ENCODE assay signal across 19 cellular contexts in the genomic region with DNA sequence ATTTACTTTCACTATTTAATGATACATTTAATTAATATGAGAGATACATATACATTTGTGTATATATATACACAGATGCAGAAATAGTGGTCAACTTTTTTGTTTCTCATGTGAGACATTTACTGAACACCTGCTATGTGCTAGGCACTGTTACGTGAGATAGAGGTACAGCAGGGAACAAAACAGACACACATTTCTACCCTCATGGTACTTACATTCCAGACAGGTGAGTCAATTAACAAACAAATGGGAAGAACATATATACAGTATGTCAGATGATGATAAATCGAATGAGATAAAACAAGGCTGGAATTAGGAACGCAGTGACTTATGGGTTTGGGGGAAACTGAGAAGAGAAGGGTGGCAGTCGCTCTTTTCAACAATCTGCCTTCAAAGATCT. TPM values are rescaled to one million over a fixed set of nuclear protein-coding genes. Genes with fewer than 3 reads are reported as not detected.
DNase-seq lines count a peak whose midpoint lies in the region; ATAC-seq and TF ChIP-seq lines count a peak whose summit lies in the region.
"Had no signal": no experiment of that assay in that cellular context is flagged by ENCODE, and none has a peak within 500 bp of the region (broad histone marks: within the 10 kb centered on the region; RNA-seq: fewer than 3 reads in every experiment).

No MANE protein-coding gene starts in this region.

- intact Hi-C loops in Caco-2 (cut with micrococcal nuclease; ENCODE audit: unreplicated experiment): no loop called here
- intact Hi-C loops in colonic mucosa (cut with DNase I): no loop called here

- H3K4me3 ChIP-seq in Caco-2 (ENCODE audit: low read depth, low read length) (no peak overlapping the region), RWPE2 (ENCODE audit: severe bottlenecking) (no peak overlapping the region), colonic mucosa (no peak overlapping the region)

- H3K36me3 Mint-ChIP-seq in Caco-2 (ENCODE audit: insufficient read depth, unreplicated experiment): peaks cover 51% of the 10 kb centered on the region

- H3K27me3 ChIP-seq in Caco-2 (replicated peaks; ENCODE audit: control insufficient read depth, insufficient read depth, low read length) (no peaks in the 10 kb centered on the region), RWPE2 (ENCODE audit: insufficient read depth, poor library complexity, severe bottlenecking) (no peaks in the 10 kb centered on the region), colonic mucosa (no peaks in the 10 kb centered on the region)
- H3K27me3 ChIP-seq: BE2C had no signal

- H3K9me3 ChIP-seq in Caco-2 (no peaks in the 10 kb centered on the region), RWPE2 (ENCODE audit: severe bottlenecking) (peaks cover 3% of the 10 kb centered on the region), colonic mucosa (no peaks in the 10 kb centered on the region)
- H3K9me3 ChIP-seq: BE2C had no signal

- CTCF ChIA-PET in Caco-2 (lab: Charles Lee) (no interaction called here), GM10248 (lab: Yijun Ruan, JAX) (no interaction called here)

- H3K27ac Mint-ChIP-seq in Caco-2 (ENCODE audit: unreplicated experiment): peak overlapping the region; percentile 38

- no peaks in the 10 kb centered on the region for H3K27me3 Mint-ChIP-seq in Caco-2 (ENCODE audit: insufficient read depth, unreplicated experiment)
- H3K27me3 Mint-ChIP-seq: CD4-positive, alpha-beta memory T cell had no signal

- ATAC-seq in RWPE2 (ENCODE audit: low read depth): no peak

- POLR2A ChIA-PET in Caco-2 (lab: Charles Lee): no interaction called here
- POLR2A ChIA-PET in GM10248 (lab: Yijun Ruan, JAX): no interaction called here

- H3K4me1 Mint-ChIP-seq in Caco-2 (ENCODE audit: low read depth, unreplicated experiment): peaks cover 5% of the 10 kb centered on the region

- TF ChIP-seq CTCF in Caco-2 (IDR thresholded peaks at IDR 0.05; ENCODE audit: insufficient read depth in 1 of 2, low read depth in 1 of 2, low read length in 1 of 2, severe bottlenecking in 1 of 2, unreplicated experiment in 1 of 2): no peak
- no peak for TF ChIP-seq CTCF in RWPE2 (IDR thresholded peaks at IDR 0.05; ENCODE audit: poor library complexity, severe bottlenecking)
- no peak for TF ChIP-seq CTCF in GM10248 (IDR thresholded peaks at IDR 0.05; ENCODE audit: control extremely low read depth, extremely low read depth, low read depth, missing control alignments)
- TF ChIP-seq CTCF in colonic mucosa (IDR thresholded peaks at IDR 0.05): no peak

- no peak overlapping the region for H3K9ac ChIP-seq in colonic mucosa (ENCODE audit: low read depth in 2 of 2, low read length in 2 of 2)

- DNase-seq in Caco-2 (no peak), ELR (ENCODE audit: low read depth) (peak; percentile 55), RWPE2 (ENCODE audit: low spot score) (no peak), iris pigment epithelial cell (ENCODE audit: low read depth) (peak; percentile 37), GM10248 (ENCODE audit: extremely low spot score) (no peak), colonic mucosa (no peak), GM19238 (ENCODE audit: insufficient read length, low spot score) (no peak)
- DNase-seq: BE2C; CD4-positive, alpha-beta memory T cell; DMS79 treated with DMSO at 0.1 percent for 48 hours; GF-D8; Kasumi-1; NCI-H187 treated with DMSO at 0.1 percent for 48 hours; NCI-H345; NCI-H526 treated with DMSO at 0.1 percent for 48 hours; RPMI8226; SW 1271 had no signal

- H3K27ac ChIP-seq in RWPE2 (ENCODE audit: poor library complexity, severe bottlenecking): peak overlapping the region; percentile 76
- no peak overlapping the region for H3K27ac ChIP-seq in colonic mucosa

- H3K4me1 ChIP-seq in Caco-2 (no peaks in the 10 kb centered on the region), RWPE2 (ENCODE audit: insufficient read depth, poor library complexity, severe bottlenecking) (peaks cover 30% of the 10 kb centered on the region), colonic mucosa (no peaks in the 10 kb centered on the region)
- H3K4me1 ChIP-seq: BE2C had no signal

- no peaks in the 10 kb centered on the region for H3K9me3 Mint-ChIP-seq in Caco-2 (ENCODE audit: unreplicated experiment)

- H3K36me3 ChIP-seq in Caco-2 (ENCODE audit: control insufficient read depth, insufficient read depth, low read length) (no peaks in the 10 kb centered on the region), RWPE2 (ENCODE audit: low read depth) (peaks cover 80% of the 10 kb centered on the region), colonic mucosa (no peaks in the 10 kb centered on the region)

- no TSS peak for BruUV-seq in Caco-2 (replicated peaks; lab: Mats Ljungman, UMichigan)

- no peak overlapping the region for H3K4me3 Mint-ChIP-seq in Caco-2 (ENCODE audit: unreplicated experiment)
- H3K4me3 Mint-ChIP-seq: CD4-positive, alpha-beta memory T cell had no signal

RNA-seq across cellular contexts. Expression of a gene that starts 5.1 kb away (rescaled TPM):
- total RNA-seq in Caco-2 (2022) (35.7 and 38.4 TPM in 2 replicates), colonic mucosa (10 to 100 TPM; 17.8 to 27.9 TPM)

RNA-seq across cellular contexts. Expression of a gene that starts 45.3 kb away (rescaled TPM):
- total RNA-seq in Caco-2 (2022) (not detected in 2 replicates), colonic mucosa (not detected)
- total RNA-seq: CD4-positive, alpha-beta memory T cell; H4; SK-MEL-5 had no signal

Comparison
In these comparisons a context has a peak if more than half of its experiments do, and no peak if none do; other contexts are left out.
1. DNase-seq: peak in ELR (single experiment) and iris pigment epithelial cell (single experiment); none in Caco-2 (0 of 2), RWPE2 (single experiment), GM10248 (single experiment), colonic mucosa (single experiment) and GM19238 (single experiment).